In the genomic region with DNA sequence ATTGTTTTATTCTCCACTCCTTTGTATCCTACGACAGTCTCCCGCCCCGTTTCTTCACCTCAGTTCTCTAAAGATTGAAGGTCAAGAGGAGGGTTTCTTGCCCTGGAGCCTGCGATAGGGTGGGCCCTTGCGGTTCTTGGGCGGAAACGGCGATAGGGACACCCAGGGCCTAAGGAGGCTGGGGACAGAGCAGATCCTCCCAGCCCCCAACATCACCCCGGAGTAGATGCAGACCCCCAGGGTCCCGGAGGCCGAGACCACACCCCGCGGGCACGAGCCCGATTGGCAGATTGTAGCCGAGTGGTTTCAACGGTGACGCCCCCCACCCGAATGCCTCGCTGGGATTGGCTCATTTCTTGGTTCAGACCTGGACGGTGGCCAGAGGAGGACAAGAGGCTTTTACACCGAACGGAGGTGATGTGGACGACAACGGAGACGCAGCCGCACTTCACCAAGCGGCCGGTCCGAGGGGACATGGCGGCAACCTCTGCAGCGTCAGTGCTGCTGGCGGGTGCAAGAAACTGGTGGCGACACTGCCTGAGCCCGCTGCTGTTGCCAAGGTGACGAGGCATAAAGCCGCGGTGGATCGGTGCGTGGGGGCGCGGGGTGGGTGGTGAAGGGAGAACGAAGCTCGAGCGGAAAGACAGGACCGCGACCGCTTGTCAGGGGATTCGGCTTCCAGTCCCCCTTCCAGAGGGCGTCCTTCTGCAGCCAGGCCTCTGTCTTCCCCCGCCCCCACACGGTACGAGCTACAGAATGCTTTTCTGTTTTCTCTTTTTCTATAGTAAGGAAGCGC, we compare ENCODE assay signal across 1 cellular context.
A peak's percentile ranks its signal among the peaks of the same experiment; 100 is the strongest.
TF ChIP-seq lines count a peak whose summit lies in the region.

No MANE protein-coding gene starts in this region.

TF ChIP-seq in K562, 482 proteins besides CTCF, POLR2A, EP300 and RAD21 (continued from another document and continues in another):
- TF ChIP-seq, protein P1, sequence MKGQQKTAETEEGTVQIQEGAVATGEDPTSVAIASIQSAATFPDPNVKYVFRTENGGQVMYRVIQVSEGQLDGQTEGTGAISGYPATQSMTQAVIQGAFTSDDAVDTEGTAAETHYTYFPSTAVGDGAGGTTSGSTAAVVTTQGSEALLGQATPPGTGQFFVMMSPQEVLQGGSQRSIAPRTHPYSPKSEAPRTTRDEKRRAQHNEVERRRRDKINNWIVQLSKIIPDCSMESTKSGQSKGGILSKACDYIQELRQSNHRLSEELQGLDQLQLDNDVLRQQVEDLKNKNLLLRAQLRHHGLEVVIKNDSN (CRISPR knock-in tag; IDR thresholded peaks at IDR 0.05) = peak; percentile 43
- TF ChIP-seq HDAC2 (IDR thresholded peaks at IDR 0.05) (peak; percentile 90), KDM5B (IDR thresholded peaks at IDR 0.05; ENCODE audit: insufficient replicate concordance, low read depth, low read length) (peak; percentile 99), IFI16 (CRISPR knock-in tag; IDR thresholded peaks at IDR 0.05) (no peak), EGR1 (conservative IDR thresholded peaks at IDR 0.05) (peak; percentile 78), SMARCC2 (IDR thresholded peaks at IDR 0.05; ENCODE audit: low read depth) (peak; percentile 72), ZNF24 (IDR thresholded peaks at IDR 0.05) (peak; percentile 50; the same call in 1 of the 2 replicates), FOXA3 (CRISPR knock-in tag; conservative IDR thresholded peaks at IDR 0.05 in 1 of 2, IDR thresholded peaks at IDR 0.05 in 1 of 2) (0 out of 4 replicates have a peak, but pooled peaks of 1 of the 2 experiments have one; percentile 19), SMARCE1 (IDR thresholded peaks at IDR 0.05) (peak; percentile 76), MXI1 (IDR thresholded peaks at IDR 0.05; ENCODE audit: low read depth, low read length) (0 out of 2 replicates have a peak, but pooled peaks have one; percentile 23), ZBTB8A (IDR thresholded peaks at IDR 0.05; ENCODE audit: partially characterized antibody) (no peak), ZNF766 (CRISPR knock-in tag; conservative IDR thresholded peaks at IDR 0.05) (peak; percentile 65; the same call in 1 of the 2 replicates), ZNF407 (IDR thresholded peaks at IDR 0.05; ENCODE audit: low read depth) (peak; percentile 95), FOSL1 (tag; conservative IDR thresholded peaks at IDR 0.05) (0 out of 2 replicates have a peak, but pooled peaks have one; percentile 29), RBM22 (IDR thresholded peaks at IDR 0.05; ENCODE audit: low read depth, low read length, poor library complexity, severe bottlenecking) (peak; percentile 73), PKNOX1 (IDR thresholded peaks at IDR 0.05) (peak; percentile 62), CEBPG (CRISPR knock-in tag; IDR thresholded peaks at IDR 0.05) (0 out of 2 replicates have a peak, but pooled peaks have one; percentile 54), CEBPG (tag; conservative IDR thresholded peaks at IDR 0.05 in 1 of 2, IDR thresholded peaks at IDR 0.05 in 1 of 2) (no peak; a peak in 1 of 4 replicates), CHD1 (IDR thresholded peaks at IDR 0.05; ENCODE audit: low read length) (no peak), MEF2A (IDR thresholded peaks at IDR 0.05; ENCODE audit: control insufficient read depth, low read depth, low read length) (no peak), POLR2G (IDR thresholded peaks at IDR 0.05; ENCODE audit: low read depth, low read length) (peak; percentile 100), NFRKB (IDR thresholded peaks at IDR 0.05; ENCODE audit: low read depth) (peak; percentile 97), PCBP2 (IDR thresholded peaks at IDR 0.05; ENCODE audit: low read depth, low read length, poor library complexity, severe bottlenecking) (no peak), GTF2F1 (IDR thresholded peaks at IDR 0.05; ENCODE audit: low read depth, low read length) (0 out of 2 replicates have a peak, but pooled peaks have one; percentile 68), TOE1 (IDR thresholded peaks at IDR 0.05; ENCODE audit: borderline replicate concordance) (peak; percentile 84; the same call in 1 of the 2 replicates), TOE1 (CRISPR knock-in tag; IDR thresholded peaks at IDR 0.05; ENCODE audit: borderline replicate concordance, low read depth) (no peak), C11orf30 (IDR thresholded peaks at IDR 0.05; ENCODE audit: low read depth) (peak; percentile 67), SMAD4 (CRISPR knock-in tag; conservative IDR thresholded peaks at IDR 0.05) (0 out of 2 replicates have a peak, but pooled peaks have one; percentile 58), ETS1 (conservative IDR thresholded peaks at IDR 0.05; ENCODE audit: control insufficient read depth, low read depth, low read length) (peak; percentile 46; the same call in 1 of the 2 replicates), EZH2 (IDR thresholded peaks at IDR 0.05; ENCODE audit: borderline replicate concordance, low read depth, low read length) (no peak), ERF (CRISPR knock-in tag; IDR thresholded peaks at IDR 0.05) (0 out of 2 replicates have a peak, but pooled peaks have one; percentile 53), PHF8 (IDR thresholded peaks at IDR 0.05; ENCODE audit: borderline replicate concordance, low read length) (peak; percentile 99), ARID2 (IDR thresholded peaks at IDR 0.05) (peak; percentile 44; the same call in 1 of the 2 replicates), NFYB (IDR thresholded peaks at IDR 0.05; ENCODE audit: extremely low read depth, insufficient read length) (no peak), NONO (IDR thresholded peaks at IDR 0.05; ENCODE audit: low read depth in 2 of 2, low read length in 1 of 2) (peak in 1 of 2 experiments; percentile 79; a peak in 1 of 4 replicates), ZBTB17 (CRISPR knock-in tag; IDR thresholded peaks at IDR 0.05) (peak; percentile 64; the same call in 1 of the 2 replicates), MAZ (CRISPR knock-in tag; conservative IDR thresholded peaks at IDR 0.05 in 1 of 2, IDR thresholded peaks at IDR 0.05 in 1 of 2) (peak in 1 of 2 experiments; percentile 81; a peak in 3 of 4 replicates), YY1 (IDR thresholded peaks at IDR 0.05; ENCODE audit: borderline replicate concordance in 1 of 3, control insufficient read depth in 1 of 3, extremely low read depth in 1 of 3, insufficient read depth in 3 of 3, insufficient read length in 1 of 3, insufficient replicate concordance in 2 of 3, low read depth in 1 of 3, low read length in 2 of 3) (peak; percentile 79 to 94 (median 88)), CBX5 (IDR thresholded peaks at IDR 0.05; ENCODE audit: borderline replicate concordance, low read depth) (peak; percentile 35; the same call in 1 of the 2 replicates), HLTF (IDR thresholded peaks at IDR 0.05) (peak; percentile 92), ZNF561 (CRISPR knock-in tag; conservative IDR thresholded peaks at IDR 0.05) (no peak)
- TF ChIP-seq, protein P2, sequence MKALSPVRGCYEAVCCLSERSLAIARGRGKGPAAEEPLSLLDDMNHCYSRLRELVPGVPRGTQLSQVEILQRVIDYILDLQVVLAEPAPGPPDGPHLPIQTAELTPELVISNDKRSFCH (CRISPR knock-in tag; IDR thresholded peaks at IDR 0.05) = no peak
- TF ChIP-seq, protein P2 (tag; IDR thresholded peaks at IDR 0.05) = peak; percentile 51; the same call in 1 of the 2 replicates
- TF ChIP-seq, protein P3, sequence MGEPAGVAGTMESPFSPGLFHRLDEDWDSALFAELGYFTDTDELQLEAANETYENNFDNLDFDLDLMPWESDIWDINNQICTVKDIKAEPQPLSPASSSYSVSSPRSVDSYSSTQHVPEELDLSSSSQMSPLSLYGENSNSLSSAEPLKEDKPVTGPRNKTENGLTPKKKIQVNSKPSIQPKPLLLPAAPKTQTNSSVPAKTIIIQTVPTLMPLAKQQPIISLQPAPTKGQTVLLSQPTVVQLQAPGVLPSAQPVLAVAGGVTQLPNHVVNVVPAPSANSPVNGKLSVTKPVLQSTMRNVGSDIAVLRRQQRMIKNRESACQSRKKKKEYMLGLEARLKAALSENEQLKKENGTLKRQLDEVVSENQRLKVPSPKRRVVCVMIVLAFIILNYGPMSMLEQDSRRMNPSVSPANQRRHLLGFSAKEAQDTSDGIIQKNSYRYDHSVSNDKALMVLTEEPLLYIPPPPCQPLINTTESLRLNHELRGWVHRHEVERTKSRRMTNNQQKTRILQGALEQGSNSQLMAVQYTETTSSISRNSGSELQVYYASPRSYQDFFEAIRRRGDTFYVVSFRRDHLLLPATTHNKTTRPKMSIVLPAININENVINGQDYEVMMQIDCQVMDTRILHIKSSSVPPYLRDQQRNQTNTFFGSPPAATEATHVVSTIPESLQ (CRISPR knock-in tag; IDR thresholded peaks at IDR 0.05) = 0 out of 2 replicates have a peak, but pooled peaks have one; percentile 78
- TF ChIP-seq, protein P4, sequence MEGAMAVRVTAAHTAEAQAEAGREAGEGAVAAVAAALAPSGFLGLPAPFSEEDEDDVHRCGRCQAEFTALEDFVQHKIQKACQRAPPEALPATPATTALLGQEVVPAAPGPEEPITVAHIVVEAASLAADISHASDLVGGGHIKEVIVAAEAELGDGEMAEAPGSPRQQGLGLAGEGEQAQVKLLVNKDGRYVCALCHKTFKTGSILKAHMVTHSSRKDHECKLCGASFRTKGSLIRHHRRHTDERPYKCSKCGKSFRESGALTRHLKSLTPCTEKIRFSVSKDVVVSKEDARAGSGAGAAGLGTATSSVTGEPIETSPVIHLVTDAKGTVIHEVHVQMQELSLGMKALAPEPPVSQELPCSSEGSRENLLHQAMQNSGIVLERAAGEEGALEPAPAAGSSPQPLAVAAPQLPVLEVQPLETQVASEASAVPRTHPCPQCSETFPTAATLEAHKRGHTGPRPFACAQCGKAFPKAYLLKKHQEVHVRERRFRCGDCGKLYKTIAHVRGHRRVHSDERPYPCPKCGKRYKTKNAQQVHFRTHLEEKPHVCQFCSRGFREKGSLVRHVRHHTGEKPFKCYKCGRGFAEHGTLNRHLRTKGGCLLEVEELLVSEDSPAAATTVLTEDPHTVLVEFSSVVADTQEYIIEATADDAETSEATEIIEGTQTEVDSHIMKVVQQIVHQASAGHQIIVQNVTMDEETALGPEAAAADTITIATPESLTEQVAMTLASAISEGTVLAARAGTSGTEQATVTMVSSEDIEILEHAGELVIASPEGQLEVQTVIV (CRISPR knock-in tag; IDR thresholded peaks at IDR 0.05; ENCODE audit: borderline replicate concordance) = 0 out of 2 replicates have a peak, but pooled peaks have one; percentile 17
